ENCODE assay signal across 21 cellular contexts in the genomic region with DNA sequence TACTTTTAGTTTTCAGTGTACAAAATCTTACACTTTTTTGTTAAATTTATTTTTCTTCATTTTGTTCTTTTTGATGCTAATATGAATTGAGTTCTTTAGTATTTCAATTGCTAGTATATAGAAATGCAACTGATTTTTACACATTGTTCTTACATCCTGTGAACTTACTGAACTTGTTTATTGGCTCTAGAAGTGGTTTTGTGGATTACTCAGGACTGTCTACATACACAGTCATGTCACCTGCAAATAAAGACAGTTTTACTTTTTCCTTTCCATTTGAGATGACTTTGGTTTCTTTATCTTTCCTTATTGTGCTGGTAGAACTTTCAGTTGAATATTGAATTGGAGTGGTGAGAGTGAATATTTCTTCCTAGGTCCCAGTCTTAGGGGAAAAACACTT. TPM values are rescaled to one million over a fixed set of nuclear protein-coding genes. Genes with fewer than 3 reads are reported as not detected.
DNase-seq lines count a peak whose midpoint lies in the region; ATAC-seq, FAIRE-seq and TF ChIP-seq lines count a peak whose summit lies in the region.
"Had no signal": no experiment of that assay in that cellular context is flagged by ENCODE, and none has a peak within 500 bp of the region (broad histone marks: within the 10 kb centered on the region; RNA-seq: fewer than 3 reads in every experiment).

No MANE protein-coding gene starts in this region.

- H3K9me3 ChIP-seq in PC-3 (ENCODE audit: low read length) = no peaks in the 10 kb centered on the region
- H3K9me3 ChIP-seq: A549 had no signal

- DNase-seq in PC-3 (peak; percentile 54), epithelial cell of esophagus (ENCODE audit: low read depth) (peak; percentile 6), NOMO-1 treated with dmso at 0.1 percent for 144 hours (lab: John Stamatoyannopoulos, UW; ENCODE audit: unreplicated experiment) (no peak), substantia nigra (lab: John Stamatoyannopoulos, UW) (no peak)
- DNase-seq: AML-193; Caco-2; Calu3; CD4-positive, alpha-beta T cell; CD8-positive, alpha-beta T cell; DMS79 treated with DMSO at 0.1 percent for 48 hours; GDM1 had no signal

- no peak overlapping the region for H2AFZ ChIP-seq in PC-3 (ENCODE audit: low read length)

- intact Hi-C loops in PC-3 (cut with micrococcal nuclease) = no loop called here

- CTCF ChIA-PET in PC-3 (lab: Charles Lee) = no interaction called here

- peaks cover 16% of the 10 kb centered on the region for H3K4me1 ChIP-seq in PC-3 (ENCODE audit: insufficient read depth, low read length)
- H3K4me1 ChIP-seq: A549; BLaER1 treated with 17β-estradiol and CSF1 and Interleukin-3, amounts not matched to agents 10 nM and 100 nM; Caco-2 had no signal

- peak; percentile 19 for FAIRE-seq in G401.6 (lab: Jason Lieb, UNC)
- FAIRE-seq: A549, D721Med, GM12878, GM12892, GM18507 had no signal

- H3K9me2 ChIP-seq in PC-3 (replicated peaks; ENCODE audit: low read length) = no peaks in the 10 kb centered on the region

- H3K4me3 ChIP-seq in PC-3 (ENCODE audit: low read length) (no peak overlapping the region), epithelial cell of esophagus (ENCODE audit: low read length) (no peak overlapping the region)
- H3K4me3 ChIP-seq: A549; BLaER1 treated with 17β-estradiol and CSF1 and Interleukin-3, amounts not matched to agents 10 nM and 100 nM; GM12878 had no signal

- no peaks in the 10 kb centered on the region for H3K79me2 ChIP-seq in PC-3 (ENCODE audit: low read length)

- no peaks in the 10 kb centered on the region for H3F3A ChIP-seq in PC-3 (ENCODE audit: low read length, unreplicated experiment)

- H3K27ac ChIP-seq in PC-3 (ENCODE audit: low read length) = no peak overlapping the region
- no peak overlapping the region for H3K27ac ChIP-seq in substantia nigra (ENCODE audit: low read depth, low read length, poor library complexity, severe bottlenecking)
- H3K27ac ChIP-seq: 22Rv1; A549; BLaER1 treated with 17β-estradiol and CSF1 and Interleukin-3, amounts not matched to agents 10 nM and 100 nM; C4-2B had no signal

- peak; percentile 61 for ATAC-seq in PC-3
- ATAC-seq: A549; CD8-positive, alpha-beta T cell had no signal

- POLR2A ChIA-PET in PC-3 (lab: Charles Lee; ENCODE audit: unreplicated experiment) = no interaction called here

- no peaks in the 10 kb centered on the region for H3K27me3 ChIP-seq in PC-3 (ENCODE audit: low read length)
- H3K27me3 ChIP-seq: BLaER1 treated with 17β-estradiol and CSF1 and Interleukin-3, amounts not matched to agents 10 nM and 100 nM had no signal

- no peak overlapping the region for H3K9ac ChIP-seq in PC-3 (ENCODE audit: low read length)
- H3K9ac ChIP-seq: BLaER1 treated with 17β-estradiol and CSF1 and Interleukin-3, amounts not matched to agents 10 nM and 100 nM had no signal

- H3K36me3 ChIP-seq in PC-3 (ENCODE audit: low read depth, low read length) = no peaks in the 10 kb centered on the region
- H3K36me3 ChIP-seq: BLaER1 treated with 17β-estradiol and CSF1 and Interleukin-3, amounts not matched to agents 10 nM and 100 nM had no signal

- TF ChIP-seq CTCF in PC-3 (conservative IDR thresholded peaks at IDR 0.05; ENCODE audit: low read depth, low read length) (no peak), epithelial cell of esophagus (IDR thresholded peaks at IDR 0.05; ENCODE audit: insufficient read depth, low read depth, low read length, missing control alignments) (no peak)

- H4K20me1 ChIP-seq in PC-3 (ENCODE audit: low read length) = no peaks in the 10 kb centered on the region
- H4K20me1 ChIP-seq: BLaER1 treated with 17β-estradiol and CSF1 and Interleukin-3, amounts not matched to agents 10 nM and 100 nM had no signal

- no peak overlapping the region for H3K4me2 ChIP-seq in PC-3 (ENCODE audit: low read length)
- H3K4me2 ChIP-seq: A549; BLaER1 treated with 17β-estradiol and CSF1 and Interleukin-3, amounts not matched to agents 10 nM and 100 nM had no signal

- no TSS peak for BruUV-seq in PC-3 (replicated peaks; lab: Mats Ljungman, UMichigan)

RNA-seq across cellular contexts. Expression of gene ANXA10, which starts 40.8 kb away (rescaled TPM):
- total RNA-seq in PC-3 (2014; rRNA removed) = 0.47 and 0.92 TPM in 2 replicates
- total RNA-seq: B cell; Caco-2; CD4-positive, alpha-beta T cell; CD8-positive, alpha-beta T cell; GM12878 had no signal

Comparison
In these comparisons a context has a peak if more than half of its experiments do, and no peak if none do; other contexts are left out.
1. DNase-seq: peak in PC-3 (single experiment) and epithelial cell of esophagus (single experiment); none in NOMO-1 treated with dmso at 0.1 percent for 144 hours (single experiment) and substantia nigra (0 of 49).